Comparison of ENCODE assay signal across 21 cellular contexts in genomic region chr16:49901711-49902110, GRCh38. TPM values are rescaled to one million over a fixed set of nuclear protein-coding genes. Genes with fewer than 3 reads are reported as not detected.
"Had no signal": no experiment of that assay in that cellular context is flagged by ENCODE, and none has a peak within 500 bp of the region (broad histone marks: within the 10 kb centered on the region; RNA-seq: fewer than 3 reads in every experiment).

No MANE protein-coding gene starts in this region.

- H3K4me2 ChIP-seq: hepatocyte had no signal

- H3K36me3 ChIP-seq: colonic mucosa, esophagus muscularis mucosa, gastroesophageal sphincter, heart left ventricle, left lung, lower lobe of right lung had no signal

- H2AFZ ChIP-seq: hepatocyte had no signal

- H3K9me3 ChIP-seq: colonic mucosa, esophagus muscularis mucosa, gastroesophageal sphincter, heart left ventricle, left lung, lower lobe of right lung, mucosa of descending colon had no signal

- H3K4me1 ChIP-seq: esophagus muscularis mucosa, foreskin keratinocyte, gastroesophageal sphincter, heart left ventricle, left lung, lower lobe of right lung had no signal

- H3K4me3 ChIP-seq: colonic mucosa, dorsolateral prefrontal cortex, esophagus muscularis mucosa, gastroesophageal sphincter, heart left ventricle, hepatocyte, left lung, lower lobe of right lung, mucosa of descending colon had no signal

- H3K27me3 ChIP-seq: colonic mucosa, foreskin keratinocyte, gastroesophageal sphincter, hepatocyte, left lung had no signal

- H3K79me2 ChIP-seq: hepatocyte had no signal

- DNase-seq: colonic mucosa; dermis blood vessel endothelial cell; dorsolateral prefrontal cortex; effector CD4-positive, alpha-beta T cell; effector memory CD4-positive, alpha-beta T cell; foreskin keratinocyte; heart left ventricle; hypothalamus; immature natural killer cell; islet precursor cell; kidney; left cardiac atrium; left lung; left ventricle myocardium superior; lower lobe of right lung; mesenchymal stem cell; mucosa of descending colon; naive B cell had no signal

- ATAC-seq: foreskin keratinocyte, gastroesophageal sphincter, heart left ventricle, left cardiac atrium, left lung, left ventricle myocardium superior, lower lobe of right lung, mucosa of descending colon had no signal

- H3K27ac ChIP-seq: colonic mucosa, dorsolateral prefrontal cortex, esophagus muscularis mucosa, foreskin keratinocyte, gastroesophageal sphincter, heart left ventricle, hepatocyte, left lung, lower lobe of right lung had no signal

RNA-seq across cellular contexts. Expression of gene ZNF423, which starts 45.8 kb away (rescaled TPM):
- polyA plus RNA-seq: foreskin keratinocyte, immature natural killer cell had no signal
